In the genomic region with DNA sequence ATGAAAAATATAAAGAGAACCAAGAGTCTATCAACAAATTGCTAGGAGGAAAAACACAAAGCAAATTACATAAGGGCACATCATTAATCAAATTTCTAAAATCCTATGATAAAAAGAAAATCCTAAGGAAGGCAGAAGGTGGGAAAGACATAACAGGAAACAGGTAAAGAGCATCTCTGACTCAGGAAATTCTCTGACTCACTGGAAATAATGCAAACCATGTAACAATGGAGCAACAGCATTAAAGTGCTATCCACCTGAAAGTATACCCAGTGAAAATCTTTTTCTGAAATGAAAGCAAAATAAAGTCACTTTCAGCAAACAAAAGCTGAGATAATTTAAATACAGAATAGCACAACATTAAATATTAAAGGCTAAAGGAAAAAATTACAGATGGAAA, we compare ENCODE assay signal across 30 cellular contexts. TPM values are rescaled to one million over a fixed set of nuclear protein-coding genes. Genes with fewer than 3 reads are reported as not detected.
"Had no signal": no experiment of that assay in that cellular context is flagged by ENCODE, and none has a peak within 500 bp of the region (broad histone marks: within the 10 kb centered on the region; RNA-seq: fewer than 3 reads in every experiment).

No MANE protein-coding gene starts in this region.

- H3K4me2 ChIP-seq: hepatocyte had no signal

- H3K79me2 ChIP-seq: hepatocyte had no signal

- ATAC-seq: esophagus mucosa; gastroesophageal sphincter; heart left ventricle; left cardiac atrium; left lung; left ventricle myocardium superior; lower lobe of right lung; mucosa of descending colon; naive thymus-derived CD8-positive, alpha-beta T cell had no signal

- H3K4me1 ChIP-seq: esophagus squamous epithelium, gastroesophageal sphincter, heart left ventricle, left lung, lower lobe of right lung had no signal

- H3K36me3 ChIP-seq: esophagus squamous epithelium, gastroesophageal sphincter, heart left ventricle, left lung, lower lobe of right lung had no signal

- H3K4me3 ChIP-seq: coronary artery, dorsolateral prefrontal cortex, esophagus squamous epithelium, gastroesophageal sphincter, heart left ventricle, hepatocyte, left lung, lower lobe of right lung, mucosa of descending colon had no signal

- H2AFZ ChIP-seq: hepatocyte had no signal

- H3K9me3 ChIP-seq: esophagus squamous epithelium, lower lobe of right lung, mucosa of descending colon had no signal

- H3K27ac ChIP-seq: coronary artery, dorsolateral prefrontal cortex, epithelial cell of prostate, esophagus squamous epithelium, gastroesophageal sphincter, heart left ventricle, hepatocyte, left lung, lower lobe of right lung had no signal

- FAIRE-seq: colon, endothelial cell of umbilical vein, frontal cortex, kidney had no signal

- DNase-seq: dermis blood vessel endothelial cell; dorsolateral prefrontal cortex; effector CD4-positive, alpha-beta T cell; effector memory CD4-positive, alpha-beta T cell; erythroblast; esophagus squamous epithelium; foreskin fibroblast; heart left ventricle; hypothalamus; immature natural killer cell; islet precursor cell; kidney; kidney glomerular epithelial cell; left cardiac atrium; left lung; left ventricle myocardium superior; lower lobe of right lung; mesenchymal stem cell; mucosa of descending colon; naive B cell; naive thymus-derived CD8-positive, alpha-beta T cell had no signal

RNA-seq across cellular contexts. Expression of a gene that starts 10.9 kb away (rescaled TPM):
- total RNA-seq: dermis blood vessel endothelial cell; endothelial cell of umbilical vein; left ventricle myocardium superior; lung microvascular endothelial cell; naive thymus-derived CD8-positive, alpha-beta T cell had no signal
- polyA plus RNA-seq: endothelial cell of umbilical vein, heart left ventricle, immature natural killer cell had no signal
